1 cellular context compared by ENCODE assay signal in the genomic region with DNA sequence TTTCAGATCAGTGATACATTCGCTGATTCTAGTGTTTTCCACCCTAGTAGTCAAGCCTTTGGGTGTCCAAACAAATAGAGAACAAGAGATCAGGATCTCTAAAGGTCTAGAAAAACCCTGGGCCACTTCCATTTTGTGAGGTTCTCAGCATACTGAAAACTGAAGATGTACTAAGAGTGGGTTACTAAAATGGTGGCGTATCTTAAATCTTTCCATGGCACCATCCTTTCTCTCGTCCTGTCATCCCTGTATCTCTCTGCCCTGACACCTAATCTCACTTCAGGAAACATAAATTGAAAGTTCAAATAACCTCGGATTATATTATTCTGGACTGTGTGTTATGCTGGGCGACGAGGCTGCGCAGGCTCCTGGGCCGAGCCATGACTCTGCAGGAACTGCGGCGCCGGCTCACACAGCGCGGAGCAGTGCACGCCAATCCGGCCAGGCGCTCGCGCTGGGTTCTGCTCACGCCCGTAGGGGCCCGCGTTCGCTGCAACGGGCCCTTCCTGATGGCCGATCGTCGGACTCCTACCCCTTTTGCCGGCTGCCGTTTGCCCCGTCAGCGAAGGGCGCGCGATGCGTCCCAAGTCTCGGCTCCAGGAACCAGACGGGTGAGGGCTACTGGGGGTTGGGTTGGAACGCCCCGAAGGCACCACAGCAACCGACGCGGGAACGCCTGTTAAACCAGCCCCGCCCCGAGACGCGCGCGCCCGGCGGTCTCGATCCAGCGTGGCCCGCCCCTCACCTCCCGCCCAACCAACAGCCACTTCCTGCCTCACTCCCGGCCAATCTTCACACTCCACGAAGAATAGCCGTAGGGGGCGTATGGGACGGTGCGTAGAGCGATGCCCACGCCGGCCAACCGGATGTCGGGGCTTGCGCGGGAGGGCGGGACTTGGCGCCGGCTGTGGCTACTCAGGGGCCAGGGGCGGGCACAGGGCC.
TF ChIP-seq lines count a peak whose summit lies in the region.

No MANE protein-coding gene starts in this region.

TF ChIP-seq in HepG2, 621 proteins besides CTCF, POLR2A, EP300 and RAD21 (continued from another document and continues in another):
- TF ChIP-seq, protein P1, sequence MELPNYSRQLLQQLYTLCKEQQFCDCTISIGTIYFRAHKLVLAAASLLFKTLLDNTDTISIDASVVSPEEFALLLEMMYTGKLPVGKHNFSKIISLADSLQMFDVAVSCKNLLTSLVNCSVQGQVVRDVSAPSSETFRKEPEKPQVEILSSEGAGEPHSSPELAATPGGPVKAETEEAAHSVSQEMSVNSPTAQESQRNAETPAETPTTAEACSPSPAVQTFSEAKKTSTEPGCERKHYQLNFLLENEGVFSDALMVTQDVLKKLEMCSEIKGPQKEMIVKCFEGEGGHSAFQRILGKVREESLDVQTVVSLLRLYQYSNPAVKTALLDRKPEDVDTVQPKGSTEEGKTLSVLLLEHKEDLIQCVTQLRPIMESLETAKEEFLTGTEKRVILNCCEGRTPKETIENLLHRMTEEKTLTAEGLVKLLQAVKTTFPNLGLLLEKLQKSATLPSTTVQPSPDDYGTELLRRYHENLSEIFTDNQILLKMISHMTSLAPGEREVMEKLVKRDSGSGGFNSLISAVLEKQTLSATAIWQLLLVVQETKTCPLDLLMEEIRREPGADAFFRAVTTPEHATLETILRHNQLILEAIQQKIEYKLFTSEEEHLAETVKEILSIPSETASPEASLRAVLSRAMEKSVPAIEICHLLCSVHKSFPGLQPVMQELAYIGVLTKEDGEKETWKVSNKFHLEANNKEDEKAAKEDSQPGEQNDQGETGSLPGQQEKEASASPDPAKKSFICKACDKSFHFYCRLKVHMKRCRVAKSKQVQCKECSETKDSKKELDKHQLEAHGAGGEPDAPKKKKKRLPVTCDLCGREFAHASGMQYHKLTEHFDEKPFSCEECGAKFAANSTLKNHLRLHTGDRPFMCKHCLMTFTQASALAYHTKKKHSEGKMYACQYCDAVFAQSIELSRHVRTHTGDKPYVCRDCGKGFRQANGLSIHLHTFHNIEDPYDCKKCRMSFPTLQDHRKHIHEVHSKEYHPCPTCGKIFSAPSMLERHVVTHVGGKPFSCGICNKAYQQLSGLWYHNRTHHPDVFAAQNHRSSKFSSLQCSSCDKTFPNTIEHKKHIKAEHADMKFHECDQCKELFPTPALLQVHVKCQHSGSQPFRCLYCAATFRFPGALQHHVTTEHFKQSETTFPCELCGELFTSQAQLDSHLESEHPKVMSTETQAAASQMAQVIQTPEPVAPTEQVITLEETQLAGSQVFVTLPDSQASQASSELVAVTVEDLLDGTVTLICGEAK (IDR thresholded peaks at IDR 0.05) = no peak
- TF ChIP-seq, protein P1 (CRISPR knock-in tag; IDR thresholded peaks at IDR 0.05) = peak; percentile 58; the same call in 1 of the 2 replicates
- TF ChIP-seq NFE2L1 (CRISPR knock-in tag; IDR thresholded peaks at IDR 0.05; ENCODE audit: borderline replicate concordance) = peak; percentile 97; the same call in 1 of the 2 replicates
- TF ChIP-seq MED8 (CRISPR knock-in tag; IDR thresholded peaks at IDR 0.05; ENCODE audit: insufficient replicate concordance) = peak; percentile 71
- TF ChIP-seq, protein P2, sequence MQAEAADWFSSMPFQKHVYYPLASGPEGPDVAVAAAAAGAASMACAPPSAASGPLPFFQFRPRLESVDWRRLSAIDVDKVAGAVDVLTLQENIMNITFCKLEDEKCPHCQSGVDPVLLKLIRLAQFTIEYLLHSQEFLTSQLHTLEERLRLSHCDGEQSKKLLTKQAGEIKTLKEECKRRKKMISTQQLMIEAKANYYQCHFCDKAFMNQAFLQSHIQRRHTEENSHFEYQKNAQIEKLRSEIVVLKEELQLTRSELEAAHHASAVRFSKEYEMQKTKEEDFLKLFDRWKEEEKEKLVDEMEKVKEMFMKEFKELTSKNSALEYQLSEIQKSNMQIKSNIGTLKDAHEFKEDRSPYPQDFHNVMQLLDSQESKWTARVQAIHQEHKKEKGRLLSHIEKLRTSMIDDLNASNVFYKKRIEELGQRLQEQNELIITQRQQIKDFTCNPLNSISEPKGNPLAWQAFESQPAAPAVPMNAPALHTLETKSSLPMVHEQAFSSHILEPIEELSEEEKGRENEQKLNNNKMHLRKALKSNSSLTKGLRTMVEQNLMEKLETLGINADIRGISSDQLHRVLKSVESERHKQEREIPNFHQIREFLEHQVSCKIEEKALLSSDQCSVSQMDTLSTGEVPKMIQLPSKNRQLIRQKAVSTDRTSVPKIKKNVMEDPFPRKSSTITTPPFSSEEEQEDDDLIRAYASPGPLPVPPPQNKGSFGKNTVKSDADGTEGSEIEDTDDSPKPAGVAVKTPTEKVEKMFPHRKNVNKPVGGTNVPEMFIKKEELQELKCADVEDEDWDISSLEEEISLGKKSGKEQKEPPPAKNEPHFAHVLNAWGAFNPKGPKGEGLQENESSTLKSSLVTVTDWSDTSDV (CRISPR knock-in tag; IDR thresholded peaks at IDR 0.05) = no peak
- TF ChIP-seq, protein P3, sequence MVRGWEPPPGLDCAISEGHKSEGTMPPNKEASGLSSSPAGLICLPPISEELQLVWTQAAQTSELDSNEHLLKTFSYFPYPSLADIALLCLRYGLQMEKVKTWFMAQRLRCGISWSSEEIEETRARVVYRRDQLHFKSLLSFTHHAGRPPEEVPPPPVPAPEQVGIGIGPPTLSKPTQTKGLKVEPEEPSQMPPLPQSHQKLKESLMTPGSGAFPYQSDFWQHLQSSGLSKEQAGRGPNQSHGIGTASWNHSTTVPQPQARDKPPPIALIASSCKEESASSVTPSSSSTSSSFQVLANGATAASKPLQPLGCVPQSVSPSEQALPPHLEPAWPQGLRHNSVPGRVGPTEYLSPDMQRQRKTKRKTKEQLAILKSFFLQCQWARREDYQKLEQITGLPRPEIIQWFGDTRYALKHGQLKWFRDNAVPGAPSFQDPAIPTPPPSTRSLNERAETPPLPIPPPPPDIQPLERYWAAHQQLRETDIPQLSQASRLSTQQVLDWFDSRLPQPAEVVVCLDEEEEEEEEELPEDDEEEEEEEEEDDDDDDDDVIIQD (CRISPR knock-in tag; IDR thresholded peaks at IDR 0.05; ENCODE audit: low read depth) = peak; percentile 49; the same call in 1 of the 2 replicates
- TF ChIP-seq SMYD3 (CRISPR knock-in tag; IDR thresholded peaks at IDR 0.05) = peak; percentile 46
- no peak for TF ChIP-seq ZSCAN22 (CRISPR knock-in tag; IDR thresholded peaks at IDR 0.05)
- TF ChIP-seq ZNF629 (CRISPR knock-in tag; conservative IDR thresholded peaks at IDR 0.05) = peak; percentile 34; the same call in 1 of the 2 replicates
- no peak for TF ChIP-seq NKX3-1 (CRISPR knock-in tag; IDR thresholded peaks at IDR 0.05)
- no peak for TF ChIP-seq ZNF207 (IDR thresholded peaks at IDR 0.05; ENCODE audit: borderline replicate concordance)
- no peak for TF ChIP-seq ZNF850 (CRISPR knock-in tag; conservative IDR thresholded peaks at IDR 0.05)
- peak; percentile 98 for TF ChIP-seq NAIF1 (CRISPR knock-in tag; IDR thresholded peaks at IDR 0.05; ENCODE audit: borderline replicate concordance)
- TF ChIP-seq, protein P4, sequence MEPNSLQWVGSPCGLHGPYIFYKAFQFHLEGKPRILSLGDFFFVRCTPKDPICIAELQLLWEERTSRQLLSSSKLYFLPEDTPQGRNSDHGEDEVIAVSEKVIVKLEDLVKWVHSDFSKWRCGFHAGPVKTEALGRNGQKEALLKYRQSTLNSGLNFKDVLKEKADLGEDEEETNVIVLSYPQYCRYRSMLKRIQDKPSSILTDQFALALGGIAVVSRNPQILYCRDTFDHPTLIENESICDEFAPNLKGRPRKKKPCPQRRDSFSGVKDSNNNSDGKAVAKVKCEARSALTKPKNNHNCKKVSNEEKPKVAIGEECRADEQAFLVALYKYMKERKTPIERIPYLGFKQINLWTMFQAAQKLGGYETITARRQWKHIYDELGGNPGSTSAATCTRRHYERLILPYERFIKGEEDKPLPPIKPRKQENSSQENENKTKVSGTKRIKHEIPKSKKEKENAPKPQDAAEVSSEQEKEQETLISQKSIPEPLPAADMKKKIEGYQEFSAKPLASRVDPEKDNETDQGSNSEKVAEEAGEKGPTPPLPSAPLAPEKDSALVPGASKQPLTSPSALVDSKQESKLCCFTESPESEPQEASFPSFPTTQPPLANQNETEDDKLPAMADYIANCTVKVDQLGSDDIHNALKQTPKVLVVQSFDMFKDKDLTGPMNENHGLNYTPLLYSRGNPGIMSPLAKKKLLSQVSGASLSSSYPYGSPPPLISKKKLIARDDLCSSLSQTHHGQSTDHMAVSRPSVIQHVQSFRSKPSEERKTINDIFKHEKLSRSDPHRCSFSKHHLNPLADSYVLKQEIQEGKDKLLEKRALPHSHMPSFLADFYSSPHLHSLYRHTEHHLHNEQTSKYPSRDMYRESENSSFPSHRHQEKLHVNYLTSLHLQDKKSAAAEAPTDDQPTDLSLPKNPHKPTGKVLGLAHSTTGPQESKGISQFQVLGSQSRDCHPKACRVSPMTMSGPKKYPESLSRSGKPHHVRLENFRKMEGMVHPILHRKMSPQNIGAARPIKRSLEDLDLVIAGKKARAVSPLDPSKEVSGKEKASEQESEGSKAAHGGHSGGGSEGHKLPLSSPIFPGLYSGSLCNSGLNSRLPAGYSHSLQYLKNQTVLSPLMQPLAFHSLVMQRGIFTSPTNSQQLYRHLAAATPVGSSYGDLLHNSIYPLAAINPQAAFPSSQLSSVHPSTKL (CRISPR knock-in tag; IDR thresholded peaks at IDR 0.05) = no peak
- TF ChIP-seq, protein P5, sequence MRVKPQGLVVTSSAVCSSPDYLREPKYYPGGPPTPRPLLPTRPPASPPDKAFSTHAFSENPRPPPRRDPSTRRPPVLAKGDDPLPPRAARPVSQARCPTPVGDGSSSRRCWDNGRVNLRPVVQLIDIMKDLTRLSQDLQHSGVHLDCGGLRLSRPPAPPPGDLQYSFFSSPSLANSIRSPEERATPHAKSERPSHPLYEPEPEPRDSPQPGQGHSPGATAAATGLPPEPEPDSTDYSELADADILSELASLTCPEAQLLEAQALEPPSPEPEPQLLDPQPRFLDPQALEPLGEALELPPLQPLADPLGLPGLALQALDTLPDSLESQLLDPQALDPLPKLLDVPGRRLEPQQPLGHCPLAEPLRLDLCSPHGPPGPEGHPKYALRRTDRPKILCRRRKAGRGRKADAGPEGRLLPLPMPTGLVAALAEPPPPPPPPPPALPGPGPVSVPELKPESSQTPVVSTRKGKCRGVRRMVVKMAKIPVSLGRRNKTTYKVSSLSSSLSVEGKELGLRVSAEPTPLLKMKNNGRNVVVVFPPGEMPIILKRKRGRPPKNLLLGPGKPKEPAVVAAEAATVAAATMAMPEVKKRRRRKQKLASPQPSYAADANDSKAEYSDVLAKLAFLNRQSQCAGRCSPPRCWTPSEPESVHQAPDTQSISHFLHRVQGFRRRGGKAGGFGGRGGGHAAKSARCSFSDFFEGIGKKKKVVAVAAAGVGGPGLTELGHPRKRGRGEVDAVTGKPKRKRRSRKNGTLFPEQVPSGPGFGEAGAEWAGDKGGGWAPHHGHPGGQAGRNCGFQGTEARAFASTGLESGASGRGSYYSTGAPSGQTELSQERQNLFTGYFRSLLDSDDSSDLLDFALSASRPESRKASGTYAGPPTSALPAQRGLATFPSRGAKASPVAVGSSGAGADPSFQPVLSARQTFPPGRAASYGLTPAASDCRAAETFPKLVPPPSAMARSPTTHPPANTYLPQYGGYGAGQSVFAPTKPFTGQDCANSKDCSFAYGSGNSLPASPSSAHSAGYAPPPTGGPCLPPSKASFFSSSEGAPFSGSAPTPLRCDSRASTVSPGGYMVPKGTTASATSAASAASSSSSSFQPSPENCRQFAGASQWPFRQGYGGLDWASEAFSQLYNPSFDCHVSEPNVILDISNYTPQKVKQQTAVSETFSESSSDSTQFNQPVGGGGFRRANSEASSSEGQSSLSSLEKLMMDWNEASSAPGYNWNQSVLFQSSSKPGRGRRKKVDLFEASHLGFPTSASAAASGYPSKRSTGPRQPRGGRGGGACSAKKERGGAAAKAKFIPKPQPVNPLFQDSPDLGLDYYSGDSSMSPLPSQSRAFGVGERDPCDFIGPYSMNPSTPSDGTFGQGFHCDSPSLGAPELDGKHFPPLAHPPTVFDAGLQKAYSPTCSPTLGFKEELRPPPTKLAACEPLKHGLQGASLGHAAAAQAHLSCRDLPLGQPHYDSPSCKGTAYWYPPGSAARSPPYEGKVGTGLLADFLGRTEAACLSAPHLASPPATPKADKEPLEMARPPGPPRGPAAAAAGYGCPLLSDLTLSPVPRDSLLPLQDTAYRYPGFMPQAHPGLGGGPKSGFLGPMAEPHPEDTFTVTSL (CRISPR knock-in tag; IDR thresholded peaks at IDR 0.05; ENCODE audit: borderline replicate concordance) = peak; percentile 76
- no peak for TF ChIP-seq ZNF737 (CRISPR knock-in tag; IDR thresholded peaks at IDR 0.05; ENCODE audit: borderline replicate concordance)
- TF ChIP-seq ZNF616 (CRISPR knock-in tag; IDR thresholded peaks at IDR 0.05; ENCODE audit: low read depth) = peak; percentile 96
- TF ChIP-seq ZNF12 (CRISPR knock-in tag; IDR thresholded peaks at IDR 0.05) = no peak
